13 cellular contexts compared by ENCODE assay signal in the genomic region with DNA sequence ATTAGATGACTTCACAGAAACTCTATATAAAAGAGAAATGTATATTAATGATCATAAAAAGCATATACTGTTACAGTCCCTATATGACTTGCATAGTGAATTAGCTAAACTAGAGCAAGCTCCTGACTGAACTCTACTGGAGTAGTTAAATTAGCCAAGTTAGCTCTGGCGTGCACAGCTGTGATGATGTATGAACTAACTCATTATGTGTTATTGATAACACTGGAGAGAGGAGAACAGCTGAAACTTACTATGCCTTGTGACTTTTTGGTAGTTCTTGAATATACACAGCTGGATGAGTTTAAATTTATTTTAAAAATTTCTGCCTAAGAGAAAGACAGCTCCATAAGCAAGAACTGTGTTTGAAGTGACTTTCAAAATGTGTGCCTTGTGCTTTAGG. TPM values are rescaled to one million over a fixed set of nuclear protein-coding genes. Genes with fewer than 3 reads are reported as not detected.
DNase-seq lines count a peak whose midpoint lies in the region; ATAC-seq and TF ChIP-seq lines count a peak whose summit lies in the region.
"Had no signal": no experiment of that assay in that cellular context is flagged by ENCODE, and none has a peak within 500 bp of the region (broad histone marks: within the 10 kb centered on the region; RNA-seq: fewer than 3 reads in every experiment).

No MANE protein-coding gene starts in this region.

- H3K4me1 Mint-ChIP-seq in stimulated activated naive CD8-positive, alpha-beta T cell treated with anti-CD3 and anti-CD28 coated beads, Interleukin-15, amount 100 ng/mL, for 72 hours, result peaks cover 67% of the 10 kb centered on the region

- no peak for TF ChIP-seq CTCF in VCaP (conservative IDR thresholded peaks at IDR 0.05)
- TF ChIP-seq CTCF in hepatocyte (IDR thresholded peaks at IDR 0.05; ENCODE audit: poor library complexity), result no peak

- H3K4me2 ChIP-seq in hepatocyte, result peak overlapping the region; percentile 20

- H3K27me3 ChIP-seq in hepatocyte, result no peaks in the 10 kb centered on the region
- H3K27me3 ChIP-seq: dorsolateral prefrontal cortex had no signal

- no peaks in the 10 kb centered on the region for H3K9me3 Mint-ChIP-seq in stimulated activated naive CD8-positive, alpha-beta T cell treated with anti-CD3 and anti-CD28 coated beads, Interleukin-15, amount 100 ng/mL, for 72 hours
- H3K9me3 Mint-ChIP-seq: naive thymus-derived CD4-positive, alpha-beta T cell had no signal

- H3K4me3 ChIP-seq in hepatocyte, result no peak overlapping the region

- H3K4me3 Mint-ChIP-seq in stimulated activated naive CD8-positive, alpha-beta T cell treated with anti-CD3 and anti-CD28 coated beads, Interleukin-15, amount 100 ng/mL, for 72 hours, result no peak overlapping the region

- H3K4me1 ChIP-seq in hepatocyte (ENCODE audit: insufficient read depth), result peaks cover 24% of the 10 kb centered on the region

- DNase-seq in NCI-H1105 treated with DMSO at 0.1 percent for 48 hours (lab: John Stamatoyannopoulos, UW) (peak; percentile 42), NCI-H1105 (lab: John Stamatoyannopoulos, UW) (no peak), HT-29 (ENCODE audit: low spot score) (peak; percentile 41), hepatocyte (ENCODE audit: low spot score) (no peak), OCI-M2 (lab: John Stamatoyannopoulos, UW; ENCODE audit: unreplicated experiment) (no peak)
- DNase-seq in stimulated activated naive CD8-positive, alpha-beta T cell treated with anti-CD3 and anti-CD28 coated beads, Interleukin-15, amount 100 ng/mL, for 72 hours, result no peak
- DNase-seq: activated gamma-delta T cell; dorsolateral prefrontal cortex; GDM1; naive thymus-derived CD4-positive, alpha-beta T cell; substantia nigra had no signal

- WGBS in hepatocyte (ENCODE audit: low lambda C conversion rate, missing lambda C conversion rate), result 69% methylated on average over 1 of the region's 1 CpG

- peaks cover 87% of the 10 kb centered on the region for H4K20me1 ChIP-seq in hepatocyte (ENCODE audit: insufficient read depth, poor library complexity, severe bottlenecking)

- no peaks in the 10 kb centered on the region for H3K36me3 ChIP-seq in hepatocyte (replicated peaks; ENCODE audit: insufficient read depth, low read depth)

- H3K9me3 ChIP-seq in hepatocyte (ENCODE audit: low read depth), result no peaks in the 10 kb centered on the region

- peaks cover 98% of the 10 kb centered on the region for H3K79me2 ChIP-seq in hepatocyte

- no peaks in the 10 kb centered on the region for H3K9me2 ChIP-seq in hepatocyte (replicated peaks; ENCODE audit: insufficient read depth)

- no peak overlapping the region for H3K27ac Mint-ChIP-seq in stimulated activated naive CD8-positive, alpha-beta T cell treated with anti-CD3 and anti-CD28 coated beads, Interleukin-15, amount 100 ng/mL, for 72 hours

- H3K27ac ChIP-seq in VCaP, result peak overlapping the region; percentile 81
- no peak overlapping the region for H3K27ac ChIP-seq in hepatocyte

- no peak overlapping the region for H2AFZ ChIP-seq in hepatocyte

- H3K27me3 Mint-ChIP-seq in stimulated activated naive CD8-positive, alpha-beta T cell treated with anti-CD3 and anti-CD28 coated beads, Interleukin-15, amount 100 ng/mL, for 72 hours, result no peaks in the 10 kb centered on the region
- H3K27me3 Mint-ChIP-seq: naive thymus-derived CD4-positive, alpha-beta T cell had no signal

- no peak for ATAC-seq in HG03521 (IDR thresholded peaks at IDR 0.05; ENCODE audit: unreplicated experiment)
- no peak for ATAC-seq in stimulated activated naive CD8-positive, alpha-beta T cell treated with anti-CD3 and anti-CD28 coated beads, Interleukin-15, amount 100 ng/mL, for 72 hours
- ATAC-seq: naive thymus-derived CD4-positive, alpha-beta T cell had no signal

RNA-seq across cellular contexts. Expression of gene TIPARP, which starts 8.1 kb away (rescaled TPM):
- 66.6 and 70.7 TPM in 2 replicates for total RNA-seq in HT-29 (2014; rRNA removed; shearing (Covaris generic))
- total RNA-seq in hepatocyte, result 111 and 112 TPM in 2 replicates
- 19.9 and 22.7 TPM in 2 replicates for polyA plus RNA-seq in hepatocyte

Comparison
In these comparisons a context has a peak if more than half of its experiments do, and no peak if none do; other contexts are left out.
1. DNase-seq: peak in NCI-H1105 treated with DMSO at 0.1 percent for 48 hours (single experiment) and HT-29 (single experiment); none in NCI-H1105 (single experiment), hepatocyte (single experiment), OCI-M2 (single experiment) and stimulated activated naive CD8-positive, alpha-beta T cell treated with anti-CD3 and anti-CD28 coated beads, Interleukin-15, amount 100 ng/mL, for 72 hours (0 of 2).